Comparison of ENCODE assay signal across 9 cellular contexts in the genomic region with DNA sequence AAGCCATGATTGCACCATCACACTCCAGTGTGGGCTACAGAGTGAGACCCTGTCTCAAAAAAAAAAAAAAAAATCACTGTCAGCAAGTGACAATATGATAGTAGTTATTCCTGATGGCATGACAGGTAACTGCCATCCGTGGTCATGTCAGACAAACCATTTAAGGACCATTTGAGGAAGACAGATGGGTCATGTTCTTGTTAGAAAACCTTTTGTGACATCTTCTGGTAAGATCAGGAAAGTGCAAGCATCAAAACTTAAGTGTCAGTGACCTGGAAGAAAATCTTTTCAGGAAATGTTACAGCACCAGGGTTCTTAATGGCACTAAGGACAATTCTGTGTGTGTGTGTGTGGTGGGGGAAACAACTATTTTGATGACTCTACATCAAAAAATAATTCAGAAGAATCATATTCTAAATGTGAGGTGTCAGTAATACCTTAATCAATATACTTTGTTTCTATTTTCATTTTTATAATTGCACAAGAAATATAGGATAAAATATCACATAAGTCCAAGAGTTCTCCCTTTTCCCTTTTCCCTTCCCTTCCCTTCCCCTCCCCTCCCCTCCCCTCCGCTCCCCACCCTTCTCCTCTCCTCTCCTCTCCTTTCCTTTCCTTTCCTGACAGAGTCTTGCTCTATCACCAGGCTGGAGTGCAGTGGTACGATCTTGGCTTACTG. TPM values are rescaled to one million over a fixed set of nuclear protein-coding genes. Genes with fewer than 3 reads are reported as not detected.
DNase-seq lines count a peak whose midpoint lies in the region; ATAC-seq and TF ChIP-seq lines count a peak whose summit lies in the region.
"Had no signal": no experiment of that assay in that cellular context is flagged by ENCODE, and none has a peak within 500 bp of the region (broad histone marks: within the 10 kb centered on the region; RNA-seq: fewer than 3 reads in every experiment).

No MANE protein-coding gene starts in this region.

- no peak overlapping the region for H3K4me2 ChIP-seq in parathyroid adenoma (ENCODE audit: low read length)

- no peak for ATAC-seq in GM18909 (IDR thresholded peaks at IDR 0.05; ENCODE audit: poor library complexity, unreplicated experiment)

- no peaks in the 10 kb centered on the region for H3K36me3 ChIP-seq in parathyroid adenoma (ENCODE audit: control insufficient read depth, insufficient read depth, low read length)

- TF ChIP-seq CTCF in parathyroid adenoma (IDR thresholded peaks at IDR 0.05): peak; percentile 39

- H2AFZ ChIP-seq in parathyroid adenoma: no peak overlapping the region

- no peak overlapping the region for H3K4me3 ChIP-seq in parathyroid adenoma (ENCODE audit: low read depth, low read length)
- H3K4me3 ChIP-seq: skin epidermis had no signal

- no peaks in the 10 kb centered on the region for H3K79me2 ChIP-seq in parathyroid adenoma

- H3K27ac ChIP-seq in parathyroid adenoma: no peak overlapping the region
- H3K27ac ChIP-seq: skin epidermis had no signal

- H3K27me3 ChIP-seq in parathyroid adenoma (ENCODE audit: control insufficient read depth, insufficient read depth, low read length): no peaks in the 10 kb centered on the region

- no peaks in the 10 kb centered on the region for H3K9me3 ChIP-seq in parathyroid adenoma (ENCODE audit: control insufficient read depth, low read length)

- DNase-seq in SIG-M5 treated with dmso at 0.1 percent for 504 hours (lab: John Stamatoyannopoulos, UW; ENCODE audit: unreplicated experiment) (peak; percentile 57), SIG-M5 (lab: John Stamatoyannopoulos, UW) (no peak), NCI-H2171 treated with DMSO at 0.1 percent for 48 hours (lab: John Stamatoyannopoulos, UW) (peak; percentile 74), cerebellum (ENCODE audit: low spot score) (peak; percentile 12), DMS79 treated with DMSO at 0.1 percent for 48 hours (lab: John Stamatoyannopoulos, UW) (no peak), activated T-cell treated with anti-CD3 and anti-CD28 coated beads for 4 hours (no peak)

- no peaks in the 10 kb centered on the region for H3K4me1 ChIP-seq in parathyroid adenoma

- no peak overlapping the region for H3K9ac ChIP-seq in parathyroid adenoma

RNA-seq across cellular contexts. Expression of gene SLC38A9, which starts 17.8 kb away (rescaled TPM):
- 64.1 TPM for total RNA-seq in cerebellum

RNA-seq across cellular contexts. Expression of gene DDX4, which starts 43.6 kb away (rescaled TPM):
- total RNA-seq in cerebellum: 0.09 TPM

Comparison
In these comparisons a context has a peak if more than half of its experiments do, and no peak if none do; other contexts are left out.
1. DNase-seq: peak in SIG-M5 treated with dmso at 0.1 percent for 504 hours (single experiment), NCI-H2171 treated with DMSO at 0.1 percent for 48 hours (single experiment) and cerebellum (single experiment); none in SIG-M5 (single experiment), DMS79 treated with DMSO at 0.1 percent for 48 hours (single experiment) and activated T-cell treated with anti-CD3 and anti-CD28 coated beads for 4 hours (single experiment).